8 cellular contexts compared by ENCODE assay signal in genomic region chr3:125918451-125918850, GRCh38. TPM values are rescaled to one million over a fixed set of nuclear protein-coding genes. Genes with fewer than 3 reads are reported as not detected.
"Had no signal": no experiment of that assay in that cellular context is flagged by ENCODE, and none has a peak within 500 bp of the region (broad histone marks: within the 10 kb centered on the region; RNA-seq: fewer than 3 reads in every experiment).

No MANE protein-coding gene starts in this region.

RNA-seq across cellular contexts. Expression of gene ROPN1B, which starts 50.5 kb away (rescaled TPM):
- total RNA-seq: activated CD8-positive, alpha-beta memory T cell treated with anti-CD3 and anti-CD28 coated beads for 36 hours; activated naive CD8-positive, alpha-beta T cell treated with anti-CD3 and anti-CD28 coated beads for 36 hours; cardiac muscle cell; kidney; naive thymus-derived CD8-positive, alpha-beta T cell; renal cortical epithelial cell; skeletal muscle tissue; transverse colon had no signal
- polyA plus RNA-seq: cardiac muscle cell; naive thymus-derived CD8-positive, alpha-beta T cell had no signal
